1 cellular context compared by ENCODE assay signal in the genomic region with DNA sequence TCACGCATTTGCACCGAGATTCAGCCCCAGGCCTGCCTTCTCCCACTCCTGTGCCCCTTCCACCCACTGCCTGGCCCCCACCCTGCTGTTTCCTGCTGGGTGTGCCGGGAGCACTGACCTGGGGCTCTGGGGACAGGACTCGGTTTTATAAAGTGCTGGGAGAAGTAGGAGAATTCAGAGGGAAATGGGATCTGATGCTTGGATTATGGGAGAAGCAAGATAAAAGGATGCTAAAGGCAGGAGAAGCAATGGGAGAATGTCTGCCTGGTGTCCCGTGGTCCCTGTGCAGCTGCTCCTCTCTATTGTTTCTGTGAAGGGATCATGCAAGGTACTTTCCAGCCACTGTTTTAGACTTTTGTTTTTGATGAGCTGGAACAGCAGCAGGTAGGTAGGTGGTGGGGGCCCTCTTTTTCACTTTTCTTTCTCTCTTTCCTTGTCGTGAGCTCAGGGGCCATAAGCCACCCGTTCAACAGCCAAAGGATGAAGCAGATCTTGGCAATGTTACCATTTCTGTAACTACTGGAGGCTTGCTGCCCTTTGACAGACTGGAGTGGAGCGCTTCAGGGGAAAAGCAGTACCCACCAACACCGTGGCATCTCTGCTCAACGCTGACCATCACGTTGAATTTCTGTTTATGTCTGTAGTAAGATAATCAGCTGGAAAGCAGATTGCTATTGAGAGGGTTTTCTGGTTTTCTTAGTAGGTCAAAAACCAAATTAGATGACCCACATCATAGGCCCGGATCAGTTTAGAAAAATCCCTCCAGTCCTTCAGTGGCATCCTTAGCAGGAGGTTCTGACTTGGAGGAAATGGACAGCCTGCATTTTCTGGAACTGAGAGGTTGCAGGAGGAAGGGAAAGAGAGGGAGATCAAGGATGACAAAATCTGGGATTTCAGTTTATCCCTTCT.
TF ChIP-seq lines count a peak whose summit lies in the region.

No MANE protein-coding gene starts in this region.

TF ChIP-seq in GM12878, 131 proteins besides CTCF, POLR2A, EP300 and RAD21 (continued from another document and continues in another):
- TF ChIP-seq REST (IDR thresholded peaks at IDR 0.05; ENCODE audit: low read depth, low read length) (no peak), CUX1 (IDR thresholded peaks at IDR 0.05; ENCODE audit: insufficient replicate concordance, low read depth, low read length) (no peak), SMC3 (IDR thresholded peaks at IDR 0.05; ENCODE audit: borderline replicate concordance, low read length) (no peak), ZNF687 (IDR thresholded peaks at IDR 0.05) (peak; percentile 89), CHD4 (IDR thresholded peaks at IDR 0.05) (no peak), TCF3 (IDR thresholded peaks at IDR 0.05; ENCODE audit: borderline replicate concordance, insufficient read depth, low read depth, low read length) (peak; percentile 84; the same call in 1 of the 2 replicates), KAT2A (conservative IDR thresholded peaks at IDR 0.05; ENCODE audit: control insufficient read depth, low read depth, low read length) (no peak), MEF2A (IDR thresholded peaks at IDR 0.05; ENCODE audit: insufficient read depth, low read depth, low read length) (no peak), ZZZ3 (IDR thresholded peaks at IDR 0.05; ENCODE audit: control insufficient read depth, insufficient read length, low read depth) (no peak), LARP7 (IDR thresholded peaks at IDR 0.05) (no peak; the same call in 1 of the 2 replicates), SMARCA5 (IDR thresholded peaks at IDR 0.05) (no peak), TCF12 (IDR thresholded peaks at IDR 0.05; ENCODE audit: low read depth, low read length) (peak; percentile 87), MYB (IDR thresholded peaks at IDR 0.05; ENCODE audit: borderline replicate concordance, low read depth, low read length) (0 out of 2 replicates have a peak, but pooled peaks have one; percentile 35), PML (IDR thresholded peaks at IDR 0.05; ENCODE audit: low read length) (no peak), YY1 (IDR thresholded peaks at IDR 0.05; ENCODE audit: low read depth, low read length) (peak; percentile 36; the same call in 1 of the 2 replicates), KLF5 (IDR thresholded peaks at IDR 0.05; ENCODE audit: partially characterized antibody) (no peak), NFXL1 (IDR thresholded peaks at IDR 0.05; ENCODE audit: borderline replicate concordance) (no peak), SIN3A (IDR thresholded peaks at IDR 0.05; ENCODE audit: low read depth, low read length) (no peak), SREBF2 (IDR thresholded peaks at IDR 0.05; ENCODE audit: low read length) (no peak), CEBPB (IDR thresholded peaks at IDR 0.05; ENCODE audit: borderline replicate concordance in 1 of 2, low read depth in 2 of 2, low read length in 2 of 2) (no peak), HCFC1 (IDR thresholded peaks at IDR 0.05; ENCODE audit: low read length) (no peak), CBX5 (IDR thresholded peaks at IDR 0.05; ENCODE audit: low read depth) (no peak)
- TF ChIP-seq, protein P1, sequence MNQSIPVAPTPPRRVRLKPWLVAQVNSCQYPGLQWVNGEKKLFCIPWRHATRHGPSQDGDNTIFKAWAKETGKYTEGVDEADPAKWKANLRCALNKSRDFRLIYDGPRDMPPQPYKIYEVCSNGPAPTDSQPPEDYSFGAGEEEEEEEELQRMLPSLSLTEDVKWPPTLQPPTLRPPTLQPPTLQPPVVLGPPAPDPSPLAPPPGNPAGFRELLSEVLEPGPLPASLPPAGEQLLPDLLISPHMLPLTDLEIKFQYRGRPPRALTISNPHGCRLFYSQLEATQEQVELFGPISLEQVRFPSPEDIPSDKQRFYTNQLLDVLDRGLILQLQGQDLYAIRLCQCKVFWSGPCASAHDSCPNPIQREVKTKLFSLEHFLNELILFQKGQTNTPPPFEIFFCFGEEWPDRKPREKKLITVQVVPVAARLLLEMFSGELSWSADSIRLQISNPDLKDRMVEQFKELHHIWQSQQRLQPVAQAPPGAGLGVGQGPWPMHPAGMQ (IDR thresholded peaks at IDR 0.05; ENCODE audit: borderline replicate concordance): no peak
- TF ChIP-seq, protein P2, sequence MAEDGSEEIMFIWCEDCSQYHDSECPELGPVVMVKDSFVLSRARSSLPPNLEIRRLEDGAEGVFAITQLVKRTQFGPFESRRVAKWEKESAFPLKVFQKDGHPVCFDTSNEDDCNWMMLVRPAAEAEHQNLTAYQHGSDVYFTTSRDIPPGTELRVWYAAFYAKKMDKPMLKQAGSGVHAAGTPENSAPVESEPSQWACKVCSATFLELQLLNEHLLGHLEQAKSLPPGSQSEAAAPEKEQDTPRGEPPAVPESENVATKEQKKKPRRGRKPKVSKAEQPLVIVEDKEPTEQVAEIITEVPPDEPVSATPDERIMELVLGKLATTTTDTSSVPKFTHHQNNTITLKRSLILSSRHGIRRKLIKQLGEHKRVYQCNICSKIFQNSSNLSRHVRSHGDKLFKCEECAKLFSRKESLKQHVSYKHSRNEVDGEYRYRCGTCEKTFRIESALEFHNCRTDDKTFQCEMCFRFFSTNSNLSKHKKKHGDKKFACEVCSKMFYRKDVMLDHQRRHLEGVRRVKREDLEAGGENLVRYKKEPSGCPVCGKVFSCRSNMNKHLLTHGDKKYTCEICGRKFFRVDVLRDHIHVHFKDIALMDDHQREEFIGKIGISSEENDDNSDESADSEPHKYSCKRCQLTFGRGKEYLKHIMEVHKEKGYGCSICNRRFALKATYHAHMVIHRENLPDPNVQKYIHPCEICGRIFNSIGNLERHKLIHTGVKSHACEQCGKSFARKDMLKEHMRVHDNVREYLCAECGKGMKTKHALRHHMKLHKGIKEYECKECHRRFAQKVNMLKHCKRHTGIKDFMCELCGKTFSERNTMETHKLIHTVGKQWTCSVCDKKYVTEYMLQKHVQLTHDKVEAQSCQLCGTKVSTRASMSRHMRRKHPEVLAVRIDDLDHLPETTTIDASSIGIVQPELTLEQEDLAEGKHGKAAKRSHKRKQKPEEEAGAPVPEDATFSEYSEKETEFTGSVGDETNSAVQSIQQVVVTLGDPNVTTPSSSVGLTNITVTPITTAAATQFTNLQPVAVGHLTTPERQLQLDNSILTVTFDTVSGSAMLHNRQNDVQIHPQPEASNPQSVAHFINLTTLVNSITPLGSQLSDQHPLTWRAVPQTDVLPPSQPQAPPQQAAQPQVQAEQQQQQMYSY (CRISPR knock-in tag; IDR thresholded peaks at IDR 0.05): peak; percentile 64; the same call in 1 of the 2 replicates
- TF ChIP-seq, protein P3, sequence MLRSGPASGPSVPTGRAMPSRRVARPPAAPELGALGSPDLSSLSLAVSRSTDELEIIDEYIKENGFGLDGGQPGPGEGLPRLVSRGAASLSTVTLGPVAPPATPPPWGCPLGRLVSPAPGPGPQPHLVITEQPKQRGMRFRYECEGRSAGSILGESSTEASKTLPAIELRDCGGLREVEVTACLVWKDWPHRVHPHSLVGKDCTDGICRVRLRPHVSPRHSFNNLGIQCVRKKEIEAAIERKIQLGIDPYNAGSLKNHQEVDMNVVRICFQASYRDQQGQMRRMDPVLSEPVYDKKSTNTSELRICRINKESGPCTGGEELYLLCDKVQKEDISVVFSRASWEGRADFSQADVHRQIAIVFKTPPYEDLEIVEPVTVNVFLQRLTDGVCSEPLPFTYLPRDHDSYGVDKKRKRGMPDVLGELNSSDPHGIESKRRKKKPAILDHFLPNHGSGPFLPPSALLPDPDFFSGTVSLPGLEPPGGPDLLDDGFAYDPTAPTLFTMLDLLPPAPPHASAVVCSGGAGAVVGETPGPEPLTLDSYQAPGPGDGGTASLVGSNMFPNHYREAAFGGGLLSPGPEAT (IDR thresholded peaks at IDR 0.05; ENCODE audit: low read depth): peak; percentile 98
- TF ChIP-seq, protein P4, sequence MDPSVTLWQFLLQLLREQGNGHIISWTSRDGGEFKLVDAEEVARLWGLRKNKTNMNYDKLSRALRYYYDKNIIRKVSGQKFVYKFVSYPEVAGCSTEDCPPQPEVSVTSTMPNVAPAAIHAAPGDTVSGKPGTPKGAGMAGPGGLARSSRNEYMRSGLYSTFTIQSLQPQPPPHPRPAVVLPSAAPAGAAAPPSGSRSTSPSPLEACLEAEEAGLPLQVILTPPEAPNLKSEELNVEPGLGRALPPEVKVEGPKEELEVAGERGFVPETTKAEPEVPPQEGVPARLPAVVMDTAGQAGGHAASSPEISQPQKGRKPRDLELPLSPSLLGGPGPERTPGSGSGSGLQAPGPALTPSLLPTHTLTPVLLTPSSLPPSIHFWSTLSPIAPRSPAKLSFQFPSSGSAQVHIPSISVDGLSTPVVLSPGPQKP (IDR thresholded peaks at IDR 0.05; ENCODE audit: low read depth, low read length): no peak; the same call in 1 of the 2 replicates
